ENCODE assay signal across 17 cellular contexts in genomic region chr17:5272313-5272712, GRCh38.
DNase-seq lines count a peak whose midpoint lies in the region; ATAC-seq and TF ChIP-seq lines count a peak whose summit lies in the region.
"Had no signal": no experiment of that assay in that cellular context is flagged by ENCODE, and none has a peak within 500 bp of the region (broad histone marks: within the 10 kb centered on the region; RNA-seq: fewer than 3 reads in every experiment).

No MANE protein-coding gene starts in this region.

- no peak overlapping the region for H3K4me3 ChIP-seq in fibroblast of mammary gland (ENCODE audit: control insufficient read depth, low read depth, low read length)
- H3K4me3 ChIP-seq: K562, left lung, PC-9, sigmoid colon, suprapubic skin had no signal

- DNase-seq in activated T-cell treated with anti-CD3 and anti-CD28 coated beads for 48 hours (ENCODE audit: low read depth), result peak; percentile 31
- no peak for DNase-seq in activated T-cell treated with anti-CD3 and anti-CD28 coated beads, Interleukin-2, amount 50 U/mL, for 1 hour
- peak; percentile 28 for DNase-seq in fibroblast of mammary gland (ENCODE audit: low read depth)
- DNase-seq in stimulated activated CD8-positive, alpha-beta memory T cell treated with anti-CD3 and anti-CD28 coated beads, Interleukin-4, amount 100 ng/mL, for 48 hours, result peak; percentile 65
- DNase-seq in NCI-H524 (lab: John Stamatoyannopoulos, UW), result no peak
- no peak for DNase-seq in HUDEP-2 (lab: John Stamatoyannopoulos, UW; ENCODE audit: unreplicated experiment in 76 of 76)
- DNase-seq: activated CD8-positive, alpha-beta memory T cell treated with anti-CD3 and anti-CD28 coated beads, Interleukin-2, amount 50 U/mL, for 4 hours; aorta; left lung; NCI-H2081 treated with DMSO at 0.1 percent for 48 hours; NCI-H526 treated with DMSO at 0.1 percent for 48 hours; PC-9; sigmoid colon had no signal

- ATAC-seq in SK-N-SH treated with all-trans-retinoic acid at 6 μM for 48 hours (peak; percentile 43; the same call in 2 of the 3 replicates), HG03571 (IDR thresholded peaks at IDR 0.05; ENCODE audit: unreplicated experiment) (no peak)
- ATAC-seq: K562, left lung had no signal

- TF ChIP-seq CTCF in fibroblast of mammary gland (conservative IDR thresholded peaks at IDR 0.05; ENCODE audit: control insufficient read depth, insufficient read depth, low read depth, low read length), result no peak

TF ChIP-seq in SK-N-SH treated with all-trans-retinoic acid at 6 μM for 48 hours, 23 proteins besides CTCF, POLR2A, EP300 and RAD21:
- no peak for TF ChIP-seq BACH2 (CRISPR knock-in tag; IDR thresholded peaks at IDR 0.05; ENCODE audit: borderline replicate concordance)
- no peak for TF ChIP-seq RARB (CRISPR knock-in tag; IDR thresholded peaks at IDR 0.05)
- TF ChIP-seq ZNF8 (CRISPR knock-in tag; IDR thresholded peaks at IDR 0.05), result no peak
- no peak for TF ChIP-seq ZNF70 (CRISPR knock-in tag; IDR thresholded peaks at IDR 0.05)
- TF ChIP-seq ESRRG (CRISPR knock-in tag; IDR thresholded peaks at IDR 0.05), result no peak
- TF ChIP-seq GLIS3 (CRISPR knock-in tag; IDR thresholded peaks at IDR 0.05), result no peak
- no peak for TF ChIP-seq PPARA (CRISPR knock-in tag; IDR thresholded peaks at IDR 0.05; ENCODE audit: borderline replicate concordance)
- TF ChIP-seq POU6F1 (CRISPR knock-in tag; IDR thresholded peaks at IDR 0.05; ENCODE audit: borderline replicate concordance, low read depth), result no peak
- no peak for TF ChIP-seq CREB5 (CRISPR knock-in tag; IDR thresholded peaks at IDR 0.05; ENCODE audit: low read depth)
- TF ChIP-seq OSR1 (CRISPR knock-in tag; IDR thresholded peaks at IDR 0.05), result no peak

Comparison
In these comparisons a context has a peak if more than half of its experiments do, and no peak if none do; other contexts are left out.
1. DNase-seq: peak in activated T-cell treated with anti-CD3 and anti-CD28 coated beads for 48 hours (single experiment), fibroblast of mammary gland (single experiment) and stimulated activated CD8-positive, alpha-beta memory T cell treated with anti-CD3 and anti-CD28 coated beads, Interleukin-4, amount 100 ng/mL, for 48 hours (single experiment); none in activated T-cell treated with anti-CD3 and anti-CD28 coated beads, Interleukin-2, amount 50 U/mL, for 1 hour (single experiment), NCI-H524 (0 of 2) and HUDEP-2 (0 of 76).